Comparison of ENCODE assay signal across 1 cellular context in the genomic region with DNA sequence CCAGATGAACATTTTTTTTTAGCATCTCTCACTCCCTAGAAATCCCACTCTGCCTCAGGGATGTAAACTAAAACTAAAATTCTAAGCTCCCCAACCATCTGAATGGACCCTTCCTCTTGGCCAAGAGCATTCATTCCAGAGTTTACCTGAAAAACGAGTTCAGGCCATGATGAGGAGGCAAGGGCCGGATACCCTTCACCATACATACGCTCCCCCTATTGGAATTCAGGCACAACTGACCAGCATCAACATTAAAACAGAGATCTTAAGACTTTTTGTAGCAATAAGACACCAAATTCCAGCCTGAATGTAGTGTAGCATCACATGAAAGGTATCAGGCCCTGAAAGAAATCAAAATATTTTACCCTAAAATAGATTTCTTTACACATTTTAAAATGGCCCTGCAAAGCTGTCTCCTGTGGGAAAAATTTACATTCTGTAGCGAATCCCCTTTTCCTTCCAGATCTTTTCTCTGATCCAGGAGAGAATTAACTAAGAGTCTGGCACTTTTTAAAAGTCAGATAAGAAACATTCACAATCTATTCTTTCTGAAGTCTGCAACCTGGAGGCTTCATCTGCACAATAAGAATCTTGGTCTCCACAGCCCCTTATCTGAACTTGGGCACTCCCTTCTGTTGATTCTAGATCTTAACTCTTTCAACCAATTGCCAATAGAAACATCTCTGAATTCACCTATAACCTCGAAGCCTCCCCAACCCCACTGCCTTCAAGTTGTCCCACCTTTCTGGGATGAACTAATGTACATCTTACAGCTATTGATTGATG.
TF ChIP-seq lines count a peak whose summit lies in the region.

No MANE protein-coding gene starts in this region.

TF ChIP-seq in GM23338, 12 proteins besides CTCF, POLR2A, EP300 and RAD21 (continued from another document):
- TF ChIP-seq ZNF462 (CRISPR knock-in tag; IDR thresholded peaks at IDR 0.05) (no peak), REST (IDR thresholded peaks at IDR 0.05; ENCODE audit: unreplicated experiment) (no peak), ZNF331 (CRISPR knock-in tag; IDR thresholded peaks at IDR 0.05; ENCODE audit: low read depth) (no peak), EZH2phosphoT487 (IDR thresholded peaks at IDR 0.05; ENCODE audit: unreplicated experiment) (no peak), NANOG (IDR thresholded peaks at IDR 0.05; ENCODE audit: borderline replicate concordance) (no peak)
TF ChIP-seq in GM23338: peak in this region for 0.
